1 cellular context compared by ENCODE assay signal in the genomic region with DNA sequence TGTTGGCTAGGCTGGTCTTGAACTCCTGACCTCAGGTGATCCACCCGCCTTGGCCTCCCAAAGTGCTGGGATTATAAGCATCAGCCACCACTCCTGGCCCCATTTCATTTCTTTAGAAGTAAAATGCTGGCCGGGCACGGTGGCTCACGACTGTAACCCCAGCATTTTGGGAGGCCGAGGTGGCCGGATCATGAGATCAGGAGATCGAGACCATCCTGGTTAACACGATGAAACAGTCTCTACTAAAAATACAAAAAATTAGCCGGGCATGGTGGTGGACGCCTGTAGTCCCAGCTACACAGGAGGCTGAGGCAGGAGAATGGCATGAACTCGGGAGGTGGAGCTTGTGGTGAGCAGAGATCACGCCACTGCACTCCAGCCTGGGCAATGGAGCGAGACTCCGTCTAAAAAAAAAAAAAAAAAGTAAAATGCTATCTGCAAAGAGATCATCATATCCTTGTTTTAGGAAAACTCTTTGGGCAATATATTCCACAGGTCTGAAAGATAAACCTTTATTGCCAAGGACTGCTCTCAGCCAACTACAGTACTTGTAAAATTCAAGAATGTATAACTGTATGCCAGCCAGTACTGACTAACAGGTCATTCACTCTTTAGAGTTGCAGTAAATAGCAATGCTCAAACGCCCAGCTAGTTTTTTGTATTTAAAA.
TF ChIP-seq lines count a peak whose summit lies in the region.

No MANE protein-coding gene starts in this region.

TF ChIP-seq in GM12878, 131 proteins besides CTCF, POLR2A, EP300 and RAD21:
- TF ChIP-seq, protein P1, sequence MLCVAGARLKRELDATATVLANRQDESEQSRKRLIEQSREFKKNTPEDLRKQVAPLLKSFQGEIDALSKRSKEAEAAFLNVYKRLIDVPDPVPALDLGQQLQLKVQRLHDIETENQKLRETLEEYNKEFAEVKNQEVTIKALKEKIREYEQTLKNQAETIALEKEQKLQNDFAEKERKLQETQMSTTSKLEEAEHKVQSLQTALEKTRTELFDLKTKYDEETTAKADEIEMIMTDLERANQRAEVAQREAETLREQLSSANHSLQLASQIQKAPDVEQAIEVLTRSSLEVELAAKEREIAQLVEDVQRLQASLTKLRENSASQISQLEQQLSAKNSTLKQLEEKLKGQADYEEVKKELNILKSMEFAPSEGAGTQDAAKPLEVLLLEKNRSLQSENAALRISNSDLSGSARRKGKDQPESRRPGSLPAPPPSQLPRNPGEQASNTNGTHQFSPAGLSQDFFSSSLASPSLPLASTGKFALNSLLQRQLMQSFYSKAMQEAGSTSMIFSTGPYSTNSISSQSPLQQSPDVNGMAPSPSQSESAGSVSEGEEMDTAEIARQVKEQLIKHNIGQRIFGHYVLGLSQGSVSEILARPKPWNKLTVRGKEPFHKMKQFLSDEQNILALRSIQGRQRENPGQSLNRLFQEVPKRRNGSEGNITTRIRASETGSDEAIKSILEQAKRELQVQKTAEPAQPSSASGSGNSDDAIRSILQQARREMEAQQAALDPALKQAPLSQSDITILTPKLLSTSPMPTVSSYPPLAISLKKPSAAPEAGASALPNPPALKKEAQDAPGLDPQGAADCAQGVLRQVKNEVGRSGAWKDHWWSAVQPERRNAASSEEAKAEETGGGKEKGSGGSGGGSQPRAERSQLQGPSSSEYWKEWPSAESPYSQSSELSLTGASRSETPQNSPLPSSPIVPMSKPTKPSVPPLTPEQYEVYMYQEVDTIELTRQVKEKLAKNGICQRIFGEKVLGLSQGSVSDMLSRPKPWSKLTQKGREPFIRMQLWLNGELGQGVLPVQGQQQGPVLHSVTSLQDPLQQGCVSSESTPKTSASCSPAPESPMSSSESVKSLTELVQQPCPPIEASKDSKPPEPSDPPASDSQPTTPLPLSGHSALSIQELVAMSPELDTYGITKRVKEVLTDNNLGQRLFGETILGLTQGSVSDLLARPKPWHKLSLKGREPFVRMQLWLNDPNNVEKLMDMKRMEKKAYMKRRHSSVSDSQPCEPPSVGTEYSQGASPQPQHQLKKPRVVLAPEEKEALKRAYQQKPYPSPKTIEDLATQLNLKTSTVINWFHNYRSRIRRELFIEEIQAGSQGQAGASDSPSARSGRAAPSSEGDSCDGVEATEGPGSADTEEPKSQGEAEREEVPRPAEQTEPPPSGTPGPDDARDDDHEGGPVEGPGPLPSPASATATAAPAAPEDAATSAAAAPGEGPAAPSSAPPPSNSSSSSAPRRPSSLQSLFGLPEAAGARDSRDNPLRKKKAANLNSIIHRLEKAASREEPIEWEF (IDR thresholded peaks at IDR 0.05; ENCODE audit: insufficient replicate concordance, low read depth, low read length) = no peak
- no peak for TF ChIP-seq MYB (IDR thresholded peaks at IDR 0.05; ENCODE audit: borderline replicate concordance, low read depth, low read length)
- TF ChIP-seq, protein P2, sequence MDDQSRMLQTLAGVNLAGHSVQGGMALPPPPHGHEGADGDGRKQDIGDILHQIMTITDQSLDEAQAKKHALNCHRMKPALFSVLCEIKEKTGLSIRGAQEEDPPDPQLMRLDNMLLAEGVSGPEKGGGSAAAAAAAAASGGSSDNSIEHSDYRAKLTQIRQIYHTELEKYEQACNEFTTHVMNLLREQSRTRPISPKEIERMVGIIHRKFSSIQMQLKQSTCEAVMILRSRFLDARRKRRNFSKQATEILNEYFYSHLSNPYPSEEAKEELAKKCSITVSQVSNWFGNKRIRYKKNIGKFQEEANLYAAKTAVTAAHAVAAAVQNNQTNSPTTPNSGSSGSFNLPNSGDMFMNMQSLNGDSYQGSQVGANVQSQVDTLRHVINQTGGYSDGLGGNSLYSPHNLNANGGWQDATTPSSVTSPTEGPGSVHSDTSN (IDR thresholded peaks at IDR 0.05; ENCODE audit: insufficient replicate concordance, low read depth, low read length) = no peak
- TF ChIP-seq, protein P3, sequence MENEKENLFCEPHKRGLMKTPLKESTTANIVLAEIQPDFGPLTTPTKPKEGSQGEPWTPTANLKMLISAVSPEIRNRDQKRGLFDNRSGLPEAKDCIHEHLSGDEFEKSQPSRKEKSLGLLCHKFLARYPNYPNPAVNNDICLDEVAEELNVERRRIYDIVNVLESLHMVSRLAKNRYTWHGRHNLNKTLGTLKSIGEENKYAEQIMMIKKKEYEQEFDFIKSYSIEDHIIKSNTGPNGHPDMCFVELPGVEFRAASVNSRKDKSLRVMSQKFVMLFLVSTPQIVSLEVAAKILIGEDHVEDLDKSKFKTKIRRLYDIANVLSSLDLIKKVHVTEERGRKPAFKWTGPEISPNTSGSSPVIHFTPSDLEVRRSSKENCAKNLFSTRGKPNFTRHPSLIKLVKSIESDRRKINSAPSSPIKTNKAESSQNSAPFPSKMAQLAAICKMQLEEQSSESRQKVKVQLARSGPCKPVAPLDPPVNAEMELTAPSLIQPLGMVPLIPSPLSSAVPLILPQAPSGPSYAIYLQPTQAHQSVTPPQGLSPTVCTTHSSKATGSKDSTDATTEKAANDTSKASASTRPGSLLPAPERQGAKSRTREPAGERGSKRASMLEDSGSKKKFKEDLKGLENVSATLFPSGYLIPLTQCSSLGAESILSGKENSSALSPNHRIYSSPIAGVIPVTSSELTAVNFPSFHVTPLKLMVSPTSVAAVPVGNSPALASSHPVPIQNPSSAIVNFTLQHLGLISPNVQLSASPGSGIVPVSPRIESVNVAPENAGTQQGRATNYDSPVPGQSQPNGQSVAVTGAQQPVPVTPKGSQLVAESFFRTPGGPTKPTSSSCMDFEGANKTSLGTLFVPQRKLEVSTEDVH (IDR thresholded peaks at IDR 0.05; ENCODE audit: low read depth, partially characterized antibody) = no peak
- TF ChIP-seq EZH2 (IDR thresholded peaks at IDR 0.05; ENCODE audit: borderline replicate concordance, control insufficient read depth, low read depth, low read length) = no peak
- no peak for TF ChIP-seq RBBP5 (conservative IDR thresholded peaks at IDR 0.05)
- no peak for TF ChIP-seq NR2F1 (conservative IDR thresholded peaks at IDR 0.05)
- no peak for TF ChIP-seq NFYA (IDR thresholded peaks at IDR 0.05; ENCODE audit: borderline replicate concordance, low read depth, low read length)
- no peak for TF ChIP-seq LARP7 (IDR thresholded peaks at IDR 0.05)
- no peak for TF ChIP-seq GABPA (IDR thresholded peaks at IDR 0.05; ENCODE audit: low read depth)
- TF ChIP-seq, protein P4, sequence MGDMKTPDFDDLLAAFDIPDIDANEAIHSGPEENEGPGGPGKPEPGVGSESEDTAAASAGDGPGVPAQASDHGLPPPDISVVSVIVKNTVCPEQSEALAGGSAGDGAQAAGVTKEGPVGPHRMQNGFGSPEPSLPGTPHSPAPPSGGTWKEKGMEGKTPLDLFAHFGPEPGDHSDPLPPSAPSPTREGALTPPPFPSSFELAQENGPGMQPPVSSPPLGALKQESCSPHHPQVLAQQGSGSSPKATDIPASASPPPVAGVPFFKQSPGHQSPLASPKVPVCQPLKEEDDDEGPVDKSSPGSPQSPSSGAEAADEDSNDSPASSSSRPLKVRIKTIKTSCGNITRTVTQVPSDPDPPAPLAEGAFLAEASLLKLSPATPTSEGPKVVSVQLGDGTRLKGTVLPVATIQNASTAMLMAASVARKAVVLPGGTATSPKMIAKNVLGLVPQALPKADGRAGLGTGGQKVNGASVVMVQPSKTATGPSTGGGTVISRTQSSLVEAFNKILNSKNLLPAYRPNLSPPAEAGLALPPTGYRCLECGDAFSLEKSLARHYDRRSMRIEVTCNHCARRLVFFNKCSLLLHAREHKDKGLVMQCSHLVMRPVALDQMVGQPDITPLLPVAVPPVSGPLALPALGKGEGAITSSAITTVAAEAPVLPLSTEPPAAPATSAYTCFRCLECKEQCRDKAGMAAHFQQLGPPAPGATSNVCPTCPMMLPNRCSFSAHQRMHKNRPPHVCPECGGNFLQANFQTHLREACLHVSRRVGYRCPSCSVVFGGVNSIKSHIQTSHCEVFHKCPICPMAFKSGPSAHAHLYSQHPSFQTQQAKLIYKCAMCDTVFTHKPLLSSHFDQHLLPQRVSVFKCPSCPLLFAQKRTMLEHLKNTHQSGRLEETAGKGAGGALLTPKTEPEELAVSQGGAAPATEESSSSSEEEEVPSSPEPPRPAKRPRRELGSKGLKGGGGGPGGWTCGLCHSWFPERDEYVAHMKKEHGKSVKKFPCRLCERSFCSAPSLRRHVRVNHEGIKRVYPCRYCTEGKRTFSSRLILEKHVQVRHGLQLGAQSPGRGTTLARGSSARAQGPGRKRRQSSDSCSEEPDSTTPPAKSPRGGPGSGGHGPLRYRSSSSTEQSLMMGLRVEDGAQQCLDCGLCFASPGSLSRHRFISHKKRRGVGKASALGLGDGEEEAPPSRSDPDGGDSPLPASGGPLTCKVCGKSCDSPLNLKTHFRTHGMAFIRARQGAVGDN (IDR thresholded peaks at IDR 0.05) = no peak
- TF ChIP-seq ESRRA (IDR thresholded peaks at IDR 0.05; ENCODE audit: low read length) = no peak
- TF ChIP-seq, protein P5, sequence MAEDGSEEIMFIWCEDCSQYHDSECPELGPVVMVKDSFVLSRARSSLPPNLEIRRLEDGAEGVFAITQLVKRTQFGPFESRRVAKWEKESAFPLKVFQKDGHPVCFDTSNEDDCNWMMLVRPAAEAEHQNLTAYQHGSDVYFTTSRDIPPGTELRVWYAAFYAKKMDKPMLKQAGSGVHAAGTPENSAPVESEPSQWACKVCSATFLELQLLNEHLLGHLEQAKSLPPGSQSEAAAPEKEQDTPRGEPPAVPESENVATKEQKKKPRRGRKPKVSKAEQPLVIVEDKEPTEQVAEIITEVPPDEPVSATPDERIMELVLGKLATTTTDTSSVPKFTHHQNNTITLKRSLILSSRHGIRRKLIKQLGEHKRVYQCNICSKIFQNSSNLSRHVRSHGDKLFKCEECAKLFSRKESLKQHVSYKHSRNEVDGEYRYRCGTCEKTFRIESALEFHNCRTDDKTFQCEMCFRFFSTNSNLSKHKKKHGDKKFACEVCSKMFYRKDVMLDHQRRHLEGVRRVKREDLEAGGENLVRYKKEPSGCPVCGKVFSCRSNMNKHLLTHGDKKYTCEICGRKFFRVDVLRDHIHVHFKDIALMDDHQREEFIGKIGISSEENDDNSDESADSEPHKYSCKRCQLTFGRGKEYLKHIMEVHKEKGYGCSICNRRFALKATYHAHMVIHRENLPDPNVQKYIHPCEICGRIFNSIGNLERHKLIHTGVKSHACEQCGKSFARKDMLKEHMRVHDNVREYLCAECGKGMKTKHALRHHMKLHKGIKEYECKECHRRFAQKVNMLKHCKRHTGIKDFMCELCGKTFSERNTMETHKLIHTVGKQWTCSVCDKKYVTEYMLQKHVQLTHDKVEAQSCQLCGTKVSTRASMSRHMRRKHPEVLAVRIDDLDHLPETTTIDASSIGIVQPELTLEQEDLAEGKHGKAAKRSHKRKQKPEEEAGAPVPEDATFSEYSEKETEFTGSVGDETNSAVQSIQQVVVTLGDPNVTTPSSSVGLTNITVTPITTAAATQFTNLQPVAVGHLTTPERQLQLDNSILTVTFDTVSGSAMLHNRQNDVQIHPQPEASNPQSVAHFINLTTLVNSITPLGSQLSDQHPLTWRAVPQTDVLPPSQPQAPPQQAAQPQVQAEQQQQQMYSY (CRISPR knock-in tag; IDR thresholded peaks at IDR 0.05) = no peak
- no peak for TF ChIP-seq NRF1 (conservative IDR thresholded peaks at IDR 0.05; ENCODE audit: low read depth, low read length)
- TF ChIP-seq, protein P6, sequence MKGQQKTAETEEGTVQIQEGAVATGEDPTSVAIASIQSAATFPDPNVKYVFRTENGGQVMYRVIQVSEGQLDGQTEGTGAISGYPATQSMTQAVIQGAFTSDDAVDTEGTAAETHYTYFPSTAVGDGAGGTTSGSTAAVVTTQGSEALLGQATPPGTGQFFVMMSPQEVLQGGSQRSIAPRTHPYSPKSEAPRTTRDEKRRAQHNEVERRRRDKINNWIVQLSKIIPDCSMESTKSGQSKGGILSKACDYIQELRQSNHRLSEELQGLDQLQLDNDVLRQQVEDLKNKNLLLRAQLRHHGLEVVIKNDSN (IDR thresholded peaks at IDR 0.05; ENCODE audit: borderline replicate concordance, extremely low read length, insufficient read depth, low read depth, low read length) = no peak
- TF ChIP-seq, protein P7, sequence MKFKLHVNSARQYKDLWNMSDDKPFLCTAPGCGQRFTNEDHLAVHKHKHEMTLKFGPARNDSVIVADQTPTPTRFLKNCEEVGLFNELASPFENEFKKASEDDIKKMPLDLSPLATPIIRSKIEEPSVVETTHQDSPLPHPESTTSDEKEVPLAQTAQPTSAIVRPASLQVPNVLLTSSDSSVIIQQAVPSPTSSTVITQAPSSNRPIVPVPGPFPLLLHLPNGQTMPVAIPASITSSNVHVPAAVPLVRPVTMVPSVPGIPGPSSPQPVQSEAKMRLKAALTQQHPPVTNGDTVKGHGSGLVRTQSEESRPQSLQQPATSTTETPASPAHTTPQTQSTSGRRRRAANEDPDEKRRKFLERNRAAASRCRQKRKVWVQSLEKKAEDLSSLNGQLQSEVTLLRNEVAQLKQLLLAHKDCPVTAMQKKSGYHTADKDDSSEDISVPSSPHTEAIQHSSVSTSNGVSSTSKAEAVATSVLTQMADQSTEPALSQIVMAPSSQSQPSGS (IDR thresholded peaks at IDR 0.05; ENCODE audit: low read length) = no peak
- no peak for TF ChIP-seq ZSCAN29 (IDR thresholded peaks at IDR 0.05)
- TF ChIP-seq, protein P8, sequence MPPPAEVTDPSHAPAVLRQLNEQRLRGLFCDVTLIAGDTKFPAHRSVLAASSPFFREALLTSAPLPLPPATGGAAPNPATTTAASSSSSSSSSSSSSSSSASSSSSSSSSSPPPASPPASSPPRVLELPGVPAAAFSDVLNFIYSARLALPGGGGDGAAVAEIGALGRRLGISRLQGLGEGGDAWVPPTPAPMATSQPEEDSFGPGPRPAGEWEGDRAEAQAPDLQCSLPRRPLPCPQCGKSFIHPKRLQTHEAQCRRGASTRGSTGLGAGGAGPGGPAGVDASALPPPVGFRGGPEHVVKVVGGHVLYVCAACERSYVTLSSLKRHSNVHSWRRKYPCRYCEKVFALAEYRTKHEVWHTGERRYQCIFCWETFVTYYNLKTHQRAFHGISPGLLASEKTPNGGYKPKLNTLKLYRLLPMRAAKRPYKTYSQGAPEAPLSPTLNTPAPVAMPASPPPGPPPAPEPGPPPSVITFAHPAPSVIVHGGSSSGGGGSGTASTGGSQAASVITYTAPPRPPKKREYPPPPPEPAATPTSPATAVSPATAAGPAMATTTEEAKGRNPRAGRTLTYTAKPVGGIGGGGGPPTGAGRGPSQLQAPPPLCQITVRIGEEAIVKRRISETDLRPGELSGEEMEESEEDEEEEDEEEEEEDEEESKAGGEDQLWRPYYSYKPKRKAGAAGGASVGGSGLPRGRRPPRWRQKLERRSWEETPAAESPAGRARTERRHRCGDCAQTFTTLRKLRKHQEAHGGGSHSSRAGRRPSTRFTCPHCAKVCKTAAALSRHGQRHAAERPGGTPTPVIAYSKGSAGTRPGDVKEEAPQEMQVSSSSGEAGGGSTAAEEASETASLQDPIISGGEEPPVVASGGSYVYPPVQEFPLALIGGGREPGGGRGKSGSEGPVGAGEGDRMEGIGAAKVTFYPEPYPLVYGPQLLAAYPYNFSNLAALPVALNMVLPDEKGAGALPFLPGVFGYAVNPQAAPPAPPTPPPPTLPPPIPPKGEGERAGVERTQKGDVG (CRISPR knock-in tag; IDR thresholded peaks at IDR 0.05) = no peak
TF ChIP-seq in GM12878: peak in this region for 0.
